ENCODE assay signal across 8 cellular contexts in genomic region chr1:147723691-147724323, GRCh38. TPM values are rescaled to one million over a fixed set of nuclear protein-coding genes. Genes with fewer than 3 reads are reported as not detected.
DNase-seq lines count a peak whose midpoint lies in the region; ATAC-seq and TF ChIP-seq lines count a peak whose summit lies in the region.

No MANE protein-coding gene starts in this region.

- 26 to 30% methylated on average over 7 of the region's 7 CpGs for WGBS in GM23248 (ENCODE audit: low coverage in 1 of 2, low lambda C conversion rate in 2 of 2, missing lambda C conversion rate in 2 of 2), 2 experiments
- WGBS in psoas muscle, 3 donors, result 43 to 49% (median 44%) methylated on average over 7 of the region's 7 CpGs

- H3K4me3 ChIP-seq in AG10803 (ENCODE audit: low read length), result no peak overlapping the region
- H3K4me3 ChIP-seq in GM23248, result no peak overlapping the region
- no peak overlapping the region for H3K4me3 ChIP-seq in RWPE2 (ENCODE audit: severe bottlenecking)
- no peak overlapping the region for H3K4me3 ChIP-seq in fibroblast of the aortic adventitia (ENCODE audit: low read depth, low read length)
- no peak overlapping the region for H3K4me3 ChIP-seq in psoas muscle

- TF ChIP-seq CTCF in AG10803 (conservative IDR thresholded peaks at IDR 0.05; ENCODE audit: low read length), result peak; percentile 49
- peak; percentile 55 for TF ChIP-seq CTCF in RWPE2 (IDR thresholded peaks at IDR 0.05; ENCODE audit: poor library complexity, severe bottlenecking)
- peak; percentile 58 for TF ChIP-seq CTCF in fibroblast of the aortic adventitia (IDR thresholded peaks at IDR 0.05; ENCODE audit: insufficient read depth, low read length)
- peak; percentile 60 for TF ChIP-seq CTCF in psoas muscle (IDR thresholded peaks at IDR 0.05)

- no peak overlapping the region for H3K4me2 ChIP-seq in GM23248 (ENCODE audit: unreplicated experiment)

- ATAC-seq in RWPE2 (ENCODE audit: low read depth) (peak; percentile 74), psoas muscle (peak in 3 of 4 donors; percentile 59 to 76 (median 64)), GM19035 (IDR thresholded peaks at IDR 0.05; ENCODE audit: unreplicated experiment) (no peak), GM19351 (IDR thresholded peaks at IDR 0.05; ENCODE audit: unreplicated experiment) (no peak)

- H3K36me3 ChIP-seq in GM23248 (ENCODE audit: low read depth) (no peaks in the 10 kb centered on the region), RWPE2 (ENCODE audit: low read depth) (no peaks in the 10 kb centered on the region), psoas muscle (ENCODE audit: insufficient read depth in 1 of 2, low read depth in 1 of 2) (no peaks in the 10 kb centered on the region)

- H3K4me1 ChIP-seq in GM23248 (ENCODE audit: insufficient read depth) (no peaks in the 10 kb centered on the region), RWPE2 (ENCODE audit: insufficient read depth, poor library complexity, severe bottlenecking) (peaks cover 2% of the 10 kb centered on the region), psoas muscle (no peaks in the 10 kb centered on the region)

- H3K9ac ChIP-seq in GM23248, result no peak overlapping the region

- H3K27ac ChIP-seq in GM23248 (no peak overlapping the region), RWPE2 (ENCODE audit: poor library complexity, severe bottlenecking) (no peak overlapping the region), psoas muscle (no peak overlapping the region)

- H3K9me3 ChIP-seq in GM23248 (ENCODE audit: low read depth), result no peaks in the 10 kb centered on the region
- no peaks in the 10 kb centered on the region for H3K9me3 ChIP-seq in RWPE2 (ENCODE audit: severe bottlenecking)
- H3K9me3 ChIP-seq in psoas muscle, result no peaks in the 10 kb centered on the region

- no peaks in the 10 kb centered on the region for H3K9me2 ChIP-seq in GM23248 (ENCODE audit: insufficient read depth)

- peak; percentile 16 for DNase-seq in AG10803 (ENCODE audit: low read depth)
- DNase-seq in GM23248, result peak; percentile 43
- no peak for DNase-seq in RWPE2 (ENCODE audit: low spot score)
- peak; percentile 49 for DNase-seq in fibroblast of the aortic adventitia (ENCODE audit: low read depth)
- DNase-seq in psoas muscle, result no peak
- no peak for DNase-seq in occipital lobe (lab: John Stamatoyannopoulos, UW)

- no peaks in the 10 kb centered on the region for H4K20me1 ChIP-seq in GM23248 (ENCODE audit: insufficient read depth)

- H3K27me3 ChIP-seq in GM23248 (replicated peaks; ENCODE audit: insufficient read depth), result peaks cover 8% of the 10 kb centered on the region; the same call in 1 of the 2 replicates
- no peaks in the 10 kb centered on the region for H3K27me3 ChIP-seq in RWPE2 (ENCODE audit: insufficient read depth, poor library complexity, severe bottlenecking)
- H3K27me3 ChIP-seq in psoas muscle (ENCODE audit: insufficient read depth in 3 of 3, low read length in 2 of 3), result peaks cover 0 to 2% (median 0%) of the 10 kb centered on the region in 3 donors

- no peaks in the 10 kb centered on the region for H3K79me2 ChIP-seq in GM23248 (ENCODE audit: insufficient read depth)

- in situ Hi-C loops in GM23248 (cut with MboI), result no loop called here

- intact Hi-C loops in psoas muscle (cut with DNase I), result loop anchor here (1.0 to 5.0 kb wide), 3 partner anchors 167 to 171 kb away; no protein-coding TSS in a partner anchor

- no peaks in the 10 kb centered on the region for H3F3A ChIP-seq in GM23248 (ENCODE audit: insufficient read depth)

- H2AFZ ChIP-seq in GM23248, result no peak overlapping the region

RNA-seq across cellular contexts. Expression of gene GJA5, which starts 36.6 kb away (rescaled TPM):
- 2.3 and 3.2 TPM in 2 replicates for total RNA-seq in GM23248 (2014; rRNA removed; shearing (Covaris generic))
- polyA plus RNA-seq in GM23248 (2016; fragmentation: Nextera tagmentation; extraction: Ambion mirVana) (1.8 and 1.9 TPM in 2 replicates), psoas muscle (1 to 10 TPM; 1.9 to 3.0 (median 2.8) TPM)
- total RNA-seq in fibroblast of the aortic adventitia (ENCODE audit: low replicate concordance) (0.74 TPM in 1 of 2 replicates, not detected in the other), psoas muscle (1 to 10 TPM; 3.3 to 7.0 (median 4.8) TPM), occipital lobe (1.4 TPM)

RNA-seq across cellular contexts. Expression of gene ACP6, which starts 53.5 kb away (rescaled TPM):
- 6.1 and 9.1 TPM in 2 replicates for total RNA-seq in GM23248 (2014; rRNA removed; shearing (Covaris generic))
- 9.3 and 11.0 TPM in 2 replicates for polyA plus RNA-seq in GM23248 (2016; fragmentation: Nextera tagmentation; extraction: Ambion mirVana)
- 2.9 and 3.5 TPM in 2 replicates for total RNA-seq in fibroblast of the aortic adventitia (ENCODE audit: low replicate concordance)
- total RNA-seq in psoas muscle, result 1 to 10 TPM; 4.1 to 8.8 (median 5.1) TPM
- polyA plus RNA-seq in psoas muscle, result 1 to 10 TPM; 5.0 to 7.4 (median 6.7) TPM
- total RNA-seq in occipital lobe, result 16.5 TPM

Comparison
In these comparisons a context has a peak if more than half of its experiments do, and no peak if none do; other contexts are left out.
1. DNase-seq: peak in AG10803 (single experiment), GM23248 (single experiment) and fibroblast of the aortic adventitia (single experiment); none in RWPE2 (single experiment), psoas muscle (0 of 2) and occipital lobe (single experiment).
2. ATAC-seq: peak in RWPE2 (single experiment) and psoas muscle (3 of 4); none in GM19035 (single experiment) and GM19351 (single experiment).
3. Peak in every context shown above with its lines, with median percentiles within 50 percentile points of each other: CTCF ChIP-seq.